Comparison of ENCODE assay signal across 9 cellular contexts in genomic region chr2:16925145-16925544, GRCh38.
"Had no signal": no experiment of that assay in that cellular context is flagged by ENCODE, and none has a peak within 500 bp of the region (broad histone marks: within the 10 kb centered on the region; RNA-seq: fewer than 3 reads in every experiment).

No MANE protein-coding gene starts in this region.

- H3K4me1 ChIP-seq: HAP-1 had no signal

- H2AFZ ChIP-seq: GM23248 had no signal

- H3K4me3 Mint-ChIP-seq: HFFc6, IgD-negative memory B cell had no signal

- DNase-seq: GM23248, GOT3, H7, HFFc6, KG1 had no signal

- H3K9ac ChIP-seq: GM23248 had no signal

- H3K27me3 Mint-ChIP-seq: IgD-negative memory B cell had no signal

- ATAC-seq: HCT116 had no signal

- H3K36me3 ChIP-seq: HAP-1 had no signal

- H3K4me3 ChIP-seq: GM23248, HAP-1 had no signal

- H3K27ac Mint-ChIP-seq: HFFc6, IgD-negative memory B cell had no signal

- H3K9me3 ChIP-seq: HAP-1 had no signal

- H3K36me3 Mint-ChIP-seq: IgD-negative memory B cell had no signal

- H3K27ac ChIP-seq: GM23248, HL-60 had no signal
